Comparison of ENCODE assay signal across 17 cellular contexts in the genomic region with DNA sequence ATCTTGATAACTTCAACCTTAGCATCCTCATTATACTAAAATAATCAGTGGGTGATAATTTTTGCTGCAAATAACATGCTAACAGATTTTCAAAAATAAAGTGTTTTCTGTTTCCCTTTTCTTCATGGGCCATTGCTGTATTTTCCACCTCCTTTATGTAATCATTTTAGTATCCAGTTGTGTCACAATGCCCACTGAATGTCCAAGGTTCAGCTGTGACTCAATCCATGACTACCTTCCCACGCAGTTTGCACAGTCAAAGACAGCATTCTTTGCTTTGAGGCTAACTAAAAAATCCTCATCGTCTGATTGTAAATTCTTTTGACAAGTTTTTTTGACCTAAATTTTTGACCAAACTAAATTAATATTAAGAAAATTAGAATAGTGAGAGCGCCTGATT.
DNase-seq lines count a peak whose midpoint lies in the region; ATAC-seq and TF ChIP-seq lines count a peak whose summit lies in the region.
"Had no signal": no experiment of that assay in that cellular context is flagged by ENCODE, and none has a peak within 500 bp of the region (broad histone marks: within the 10 kb centered on the region; RNA-seq: fewer than 3 reads in every experiment).

No MANE protein-coding gene starts in this region.

- TF ChIP-seq CTCF in PC-3 (conservative IDR thresholded peaks at IDR 0.05; ENCODE audit: low read depth, low read length) = no peak
- TF ChIP-seq CTCF in fibroblast of lung (conservative IDR thresholded peaks at IDR 0.05 in 1 of 2, IDR thresholded peaks at IDR 0.05 in 1 of 2; ENCODE audit: low read depth in 1 of 2, low read length in 2 of 2) = no peak
- no peak for TF ChIP-seq CTCF in ovary (IDR thresholded peaks at IDR 0.05)
- no peak for TF ChIP-seq CTCF in heart right ventricle (IDR thresholded peaks at IDR 0.05)

- H3K9me3 ChIP-seq in PC-3 (ENCODE audit: low read length) (peaks cover 8% of the 10 kb centered on the region; the same call in 1 of the 2 replicates), fibroblast of lung (ENCODE audit: control insufficient read depth, insufficient read depth, low read depth, low read length) (no peaks in the 10 kb centered on the region), ovary (no peaks in the 10 kb centered on the region), heart right ventricle (no peaks in the 10 kb centered on the region)
- H3K9me3 ChIP-seq: right atrium auricular region had no signal

- intact Hi-C loops in PC-3 (cut with micrococcal nuclease) = no loop called here
- intact Hi-C loops in ovary (cut with DNase I) = no loop called here
- intact Hi-C loops in heart right ventricle (cut with DNase I) = no loop called here

- TF ChIP-seq POLR2A in ovary (IDR thresholded peaks at IDR 0.05) = no peak

- ATAC-seq in GM18870 (IDR thresholded peaks at IDR 0.05; ENCODE audit: unreplicated experiment) (peak; percentile 57), PC-3 (no peak), heart right ventricle (no peak)
- ATAC-seq: HCT116, K562 had no signal

- H3K27ac ChIP-seq in PC-3 (ENCODE audit: low read length) (no peak overlapping the region), fibroblast of lung (ENCODE audit: insufficient read depth, low read length) (no peak overlapping the region), ovary (no peak overlapping the region), heart right ventricle (no peak overlapping the region)
- H3K27ac ChIP-seq: right atrium auricular region had no signal

- no peaks in the 10 kb centered on the region for H3K79me2 ChIP-seq in PC-3 (ENCODE audit: low read length)
- H3K79me2 ChIP-seq in fibroblast of lung (ENCODE audit: control insufficient read depth, insufficient read depth, low read length) = no peaks in the 10 kb centered on the region

- H3K4me1 ChIP-seq in PC-3 (ENCODE audit: insufficient read depth, low read length) (no peaks in the 10 kb centered on the region), fibroblast of lung (ENCODE audit: control insufficient read depth, extremely low read depth, insufficient read depth, low read length) (no peaks in the 10 kb centered on the region), ovary (ENCODE audit: insufficient read depth) (no peaks in the 10 kb centered on the region), heart right ventricle (no peaks in the 10 kb centered on the region)
- H3K4me1 ChIP-seq: right atrium auricular region had no signal

- H3K27me3 ChIP-seq in PC-3 (ENCODE audit: low read length) (no peaks in the 10 kb centered on the region), fibroblast of lung (ENCODE audit: control insufficient read depth, insufficient read depth, low read length) (no peaks in the 10 kb centered on the region), ovary (no peaks in the 10 kb centered on the region), heart right ventricle (no peaks in the 10 kb centered on the region)
- H3K27me3 ChIP-seq: right atrium auricular region had no signal

- no peaks in the 10 kb centered on the region for H3K9me2 ChIP-seq in PC-3 (replicated peaks; ENCODE audit: low read length)

- CTCF ChIA-PET in PC-3 (lab: Charles Lee) = no interaction called here

- H3K4me2 ChIP-seq in PC-3 (ENCODE audit: low read length) (no peak overlapping the region), fibroblast of lung (ENCODE audit: extremely low read depth, insufficient read depth, low read length) (no peak overlapping the region)

- TF ChIP-seq EP300 in ovary (IDR thresholded peaks at IDR 0.05) = no peak

- H3K9ac ChIP-seq in PC-3 (ENCODE audit: low read length) (no peak overlapping the region), fibroblast of lung (ENCODE audit: insufficient read depth, low read length) (no peak overlapping the region)

- DNase-seq in AG08396 (ENCODE audit: low spot score) (peak; percentile 10), PC-3 (peak; percentile 31), fibroblast of lung (ENCODE audit: low read depth in 2 of 2) (peak; percentile 18 to 71), ovary (no peak), HK-2 (ENCODE audit: unreplicated experiment) (no peak), heart right ventricle (no peak)
- no peak for DNase-seq in effector CD4-positive, alpha-beta T cell
- DNase-seq: anterior cingulate cortex; cortex of kidney; NCI-H2171 treated with DMSO at 0.1 percent for 48 hours; nephron progenitor cell; stimulated activated CD4-positive, alpha-beta T cell treated with anti-CD3 and anti-CD28 coated beads, Interleukin-2, amount 100 ng/mL, for 24 hours; SW 1271 had no signal

- H3K4me3 ChIP-seq in PC-3 (ENCODE audit: low read length) (no peak overlapping the region), fibroblast of lung (replicated peaks in 1 of 4; ENCODE audit: control extremely low read depth in 1 of 4, insufficient read depth in 1 of 4, low read depth in 3 of 4, low read length in 4 of 4) (no peak overlapping the region), ovary (no peak overlapping the region), heart right ventricle (no peak overlapping the region)
- H3K4me3 ChIP-seq: K562, right atrium auricular region had no signal

- H3F3A ChIP-seq in PC-3 (ENCODE audit: low read length, unreplicated experiment) = no peaks in the 10 kb centered on the region

- POLR2A ChIA-PET in PC-3 (lab: Charles Lee; ENCODE audit: unreplicated experiment) = no interaction called here

- no TSS peak for BruUV-seq in PC-3 (replicated peaks; lab: Mats Ljungman, UMichigan)

- no peaks in the 10 kb centered on the region for H3K36me3 ChIP-seq in PC-3 (ENCODE audit: low read depth, low read length)
- H3K36me3 ChIP-seq in fibroblast of lung (ENCODE audit: control insufficient read depth, insufficient read depth, low read length) = no peaks in the 10 kb centered on the region
- H3K36me3 ChIP-seq in ovary = no peaks in the 10 kb centered on the region
- H3K36me3 ChIP-seq in heart right ventricle = no peaks in the 10 kb centered on the region
- H3K36me3 ChIP-seq: right atrium auricular region had no signal

- no peak overlapping the region for H2AFZ ChIP-seq in PC-3 (ENCODE audit: low read length)
- H2AFZ ChIP-seq in fibroblast of lung (ENCODE audit: low read length) = no peak overlapping the region

- 88 to 93% (median 89%) methylated on average over 3 of the region's 3 CpGs for WGBS in ovary, 3 donors
- WGBS in heart right ventricle, 2 donors = 82 to 86% methylated on average over 3 of the region's 3 CpGs

- H4K20me1 ChIP-seq in PC-3 (ENCODE audit: low read length) (no peaks in the 10 kb centered on the region), fibroblast of lung (ENCODE audit: control insufficient read depth, extremely low read depth, insufficient read depth, low read length) (no peaks in the 10 kb centered on the region)

Comparison
In these comparisons a context has a peak if more than half of its experiments do, and no peak if none do; other contexts are left out.
1. DNase-seq: peak in AG08396 (single experiment), PC-3 (single experiment) and fibroblast of lung (2 of 2); none in ovary (0 of 5), HK-2 (single experiment), heart right ventricle (0 of 2) and effector CD4-positive, alpha-beta T cell (single experiment).